In genomic region chr3:167882057-167882667, GRCh38 we compare ENCODE assay signal across 7 cellular contexts.
A peak's percentile ranks its signal among the peaks of the same experiment; 100 is the strongest.
DNase-seq lines count a peak whose midpoint lies in the region; ATAC-seq and TF ChIP-seq lines count a peak whose summit lies in the region.

No MANE protein-coding gene starts in this region.

- H3K36me3 ChIP-seq in GM23338 (ENCODE audit: insufficient read depth), result no peaks in the 10 kb centered on the region
- no peaks in the 10 kb centered on the region for H3K36me3 ChIP-seq in PC-9 (ENCODE audit: low read depth)
- no peaks in the 10 kb centered on the region for H3K36me3 ChIP-seq in endocrine pancreas (ENCODE audit: control insufficient read depth, insufficient read depth, low read length)

- H3K36me3 Mint-ChIP-seq in GM23338 (ENCODE audit: low read depth), result no peaks in the 10 kb centered on the region
- no peaks in the 10 kb centered on the region for H3K36me3 Mint-ChIP-seq in nephron (ENCODE audit: low read depth)

- intact Hi-C loops in PC-9 (cut with micrococcal nuclease; ENCODE audit: unreplicated experiment), result loop anchor here (1.0 kb wide), 2 partner anchors 475 to 502 kb away; partner anchors contain the start of gene ZBBX

- H3K79me2 ChIP-seq in GM23338 (replicated peaks; ENCODE audit: insufficient read depth), result no peaks in the 10 kb centered on the region
- H3K79me2 ChIP-seq in PC-9 (ENCODE audit: low read depth), result no peaks in the 10 kb centered on the region

- no peak overlapping the region for H3K27ac Mint-ChIP-seq in GM23338
- peak overlapping the region; percentile 12 to 38 (median 26) for H3K27ac Mint-ChIP-seq in nephron

- no peaks in the 10 kb centered on the region for H3K9me2 ChIP-seq in GM23338 (ENCODE audit: insufficient read depth)
- no peaks in the 10 kb centered on the region for H3K9me2 ChIP-seq in PC-9 (ENCODE audit: insufficient read depth)

- H3K4me1 ChIP-seq in GM23338 (ENCODE audit: insufficient read depth), result no peaks in the 10 kb centered on the region
- H3K4me1 ChIP-seq in PC-9 (replicated peaks; ENCODE audit: insufficient read depth), result peaks cover 12% of the 10 kb centered on the region; the same call in 1 of the 2 replicates
- H3K4me1 ChIP-seq in endocrine pancreas (ENCODE audit: control insufficient read depth, insufficient read depth, low read length), result no peaks in the 10 kb centered on the region

- TF ChIP-seq CTCF in GM12864 (IDR thresholded peaks at IDR 0.05; ENCODE audit: low read depth, low read length, missing control alignments) (peak; percentile 37), GM23338 (conservative IDR thresholded peaks at IDR 0.05; ENCODE audit: low read depth in 2 of 2) (peak in 1 of 2 experiments; percentile 76; a peak in 3 of 4 replicates), PC-9 (conservative IDR thresholded peaks at IDR 0.05) (peak; percentile 81), nephron (IDR thresholded peaks at IDR 0.05; ENCODE audit: unreplicated experiment in 3 of 3) (peak; percentile 61 to 80 (median 69))

- H4K20me1 ChIP-seq in GM23338 (replicated peaks; ENCODE audit: insufficient read depth), result no peaks in the 10 kb centered on the region
- no peaks in the 10 kb centered on the region for H4K20me1 ChIP-seq in PC-9 (ENCODE audit: insufficient read depth)

- H2AFZ ChIP-seq in GM23338, result no peak overlapping the region
- no peak overlapping the region for H2AFZ ChIP-seq in PC-9

- peak; percentile 16 for DNase-seq in GM12864 (ENCODE audit: low read depth)
- DNase-seq in GM23338 (ENCODE audit: low spot score), result peak; percentile 71
- DNase-seq in Kasumi-1 (lab: John Stamatoyannopoulos, UW), result peak; percentile 72 to 82
- peak in 1 of 2 experiments; percentile 37 for DNase-seq in PC-9

- BruUV-seq in PC-9 (replicated peaks; lab: Mats Ljungman, UMichigan), result no TSS peak

- H3K9me3 Mint-ChIP-seq in GM23338 (no peaks in the 10 kb centered on the region), nephron (no peaks in the 10 kb centered on the region)

- peaks cover 2% of the 10 kb centered on the region for H3K27me3 Mint-ChIP-seq in GM23338 (ENCODE audit: insufficient read depth, low read depth, poor library complexity)
- H3K27me3 Mint-ChIP-seq in nephron (ENCODE audit: low read depth), result no peaks in the 10 kb centered on the region

- ATAC-seq in GM23338 (peak; percentile 36; the same call in 2 of the 3 replicates), HG02571 (IDR thresholded peaks at IDR 0.05; ENCODE audit: unreplicated experiment) (no peak)

- POLR2A ChIA-PET in PC-9 (lab: Charles Lee; ENCODE audit: unreplicated experiment), result no interaction called here

- H3K27ac ChIP-seq in GM23338 (ENCODE audit: low read depth), result no peak overlapping the region
- no peak overlapping the region for H3K27ac ChIP-seq in PC-9

- H3K4me3 ChIP-seq in GM12864 (ENCODE audit: low read depth, low read length) (no peak overlapping the region), GM23338 (no peak overlapping the region), PC-9 (no peak overlapping the region), endocrine pancreas (ENCODE audit: control insufficient read depth, insufficient read depth, low read length) (peak overlapping the region; percentile 64)

- H3K4me1 Mint-ChIP-seq in GM23338 (peaks cover 6% of the 10 kb centered on the region), nephron (peaks cover 31% of the 10 kb centered on the region)

- H3K4me3 Mint-ChIP-seq in GM23338 (no peak overlapping the region), nephron (no peak overlapping the region)

- CTCF ChIA-PET in PC-9 (lab: Charles Lee), result interaction anchor here (0.6 to 1.7 kb wide), 3 partner anchors 9 to 502 kb away, joined by 3 to 8 read pairs (median 3); partner anchors contain the start of gene ZBBX

- H3F3A ChIP-seq in GM23338 (replicated peaks; ENCODE audit: low read depth), result no peaks in the 10 kb centered on the region
- no peaks in the 10 kb centered on the region for H3F3A ChIP-seq in PC-9 (ENCODE audit: insufficient read depth, low read depth)

- H3K27me3 ChIP-seq in GM23338 (ENCODE audit: insufficient read depth) (no peaks in the 10 kb centered on the region), PC-9 (ENCODE audit: insufficient read depth, low read depth) (no peaks in the 10 kb centered on the region), endocrine pancreas (ENCODE audit: control insufficient read depth, insufficient read depth, low read length) (no peaks in the 10 kb centered on the region)

- H3K9ac ChIP-seq in endocrine pancreas (ENCODE audit: control insufficient read depth, insufficient read depth, low read length), result no peak overlapping the region

- H3K9me3 ChIP-seq in PC-9 (ENCODE audit: insufficient read depth, low read depth), result no peaks in the 10 kb centered on the region
- H3K9me3 ChIP-seq in endocrine pancreas (ENCODE audit: control insufficient read depth, low read length), result no peaks in the 10 kb centered on the region

- H3K4me2 ChIP-seq in GM23338, result no peak overlapping the region
- H3K4me2 ChIP-seq in PC-9, result no peak overlapping the region

TF ChIP-seq in GM23338, 12 proteins besides CTCF, POLR2A, EP300 and RAD21 (continues in another document):
- TF ChIP-seq ZNF331 (CRISPR knock-in tag; IDR thresholded peaks at IDR 0.05; ENCODE audit: low read depth), result no peak
- TF ChIP-seq NANOG (IDR thresholded peaks at IDR 0.05; ENCODE audit: borderline replicate concordance), result no peak
- no peak for TF ChIP-seq ETS1 (IDR thresholded peaks at IDR 0.05)
- TF ChIP-seq REST (IDR thresholded peaks at IDR 0.05; ENCODE audit: unreplicated experiment), result no peak
- TF ChIP-seq ZNF114 (CRISPR knock-in tag; IDR thresholded peaks at IDR 0.05), result no peak
- no peak for TF ChIP-seq POLR2AphosphoS5 (IDR thresholded peaks at IDR 0.05; ENCODE audit: low read depth)
- TF ChIP-seq EZH2 (IDR thresholded peaks at IDR 0.05; ENCODE audit: low read depth, unreplicated experiment), result no peak
